Comparison of ENCODE assay signal across 24 cellular contexts in genomic region chr16:57747496-57747895, GRCh38. TPM values are rescaled to one million over a fixed set of nuclear protein-coding genes. Genes with fewer than 3 reads are reported as not detected.
"Had no signal": no experiment of that assay in that cellular context is flagged by ENCODE, and none has a peak within 500 bp of the region (broad histone marks: within the 10 kb centered on the region; RNA-seq: fewer than 3 reads in every experiment).

No MANE protein-coding gene starts in this region.

- H3K27ac Mint-ChIP-seq: activated naive CD8-positive, alpha-beta T cell had no signal

- DNase-seq: activated CD4-positive, alpha-beta T cell treated with anti-CD3 and anti-CD28 coated beads for 4 hours; activated CD8-positive, alpha-beta memory T cell treated with anti-CD3 and anti-CD28 coated beads for 24 hours; activated effector memory CD4-positive, alpha-beta T cell treated with anti-CD3 and anti-CD28 coated beads, Interleukin-2, amount 50 U/mL, for 16 hours; activated naive CD4-positive, alpha-beta T cell treated with Interleukin-2 at 50 U/mL for 16 hours; activated T-cell treated with anti-CD3 and anti-CD28 coated beads, Interleukin-2, amount 50 U/mL, for 4 hours; amygdala; brain microvascular endothelial cell; cerebellar nuclear complex; MG63; NCI-H1105; NCI-H1436; NCI-H1694 treated with DMSO at 0.1 percent for 48 hours; NCI-H2029 treated with DMSO at 0.1 percent for 48 hours; NCI-H524; PC-3; SIG-M5; T-helper 1 cell had no signal

- H3K27me3 Mint-ChIP-seq: activated naive CD8-positive, alpha-beta T cell had no signal

- H3K9me3 ChIP-seq: MG63 had no signal

- H3K4me3 ChIP-seq: MG63, SK-N-MC had no signal

- H3K9me3 Mint-ChIP-seq: activated T-cell treated with anti-CD3 and anti-CD28 coated beads, Interleukin-2, amount 50 U/mL, for 4 hours had no signal

- H3K27me3 ChIP-seq: brain microvascular endothelial cell, MG63 had no signal

- H3K36me3 ChIP-seq: brain microvascular endothelial cell had no signal

- H3K27ac ChIP-seq: brain microvascular endothelial cell, SK-N-MC, VCaP had no signal

- ATAC-seq: activated CD4-positive, CD25-positive, alpha-beta regulatory T cell treated with anti-CD3 and anti-CD28 coated beads, Interleukin-2, amount 50 U/mL, for 24 hours; activated T-cell treated with anti-CD3 and anti-CD28 coated beads, Interleukin-2, amount 50 U/mL, for 4 hours; PC-3 had no signal

- H3K4me3 Mint-ChIP-seq: activated naive CD8-positive, alpha-beta T cell; activated T-cell treated with anti-CD3 and anti-CD28 coated beads, Interleukin-2, amount 50 U/mL, for 4 hours had no signal

- FAIRE-seq: RCC 7860 had no signal

RNA-seq across cellular contexts. Expression of gene DRC7, which starts 52.9 kb away (rescaled TPM):
- total RNA-seq: activated T-cell treated with anti-CD3 and anti-CD28 coated beads, Interleukin-2, amount 50 U/mL, for 4 hours; cardiac septum; PC-3; T-helper 2 cell treated with Interferon-gamma antibody and Interleukin-4, amounts not matched to agents 100 ng/mL and 5 ng/mL, for 36 hours had no signal

RNA-seq across cellular contexts. Expression of gene KIFC3, which starts 54.8 kb away (rescaled TPM):
- total RNA-seq: T-helper 2 cell treated with Interferon-gamma antibody and Interleukin-4, amounts not matched to agents 100 ng/mL and 5 ng/mL, for 36 hours had no signal
